2 cellular contexts compared by ENCODE assay signal in genomic region chr6:35797837-35798526, GRCh38.
TF ChIP-seq lines count a peak whose summit lies in the region.

No MANE protein-coding gene starts in this region.

TF ChIP-seq in K562, 482 proteins besides CTCF, POLR2A, EP300 and RAD21 (continues in another document):
- no peak for TF ChIP-seq KDM2B (CRISPR knock-in tag; IDR thresholded peaks at IDR 0.05)
- TF ChIP-seq ZNF146 (CRISPR knock-in tag; IDR thresholded peaks at IDR 0.05; ENCODE audit: unreplicated experiment) = no peak
- TF ChIP-seq ZNF143 (CRISPR knock-in tag; IDR thresholded peaks at IDR 0.05) = 0 out of 2 replicates have a peak, but pooled peaks have one; percentile 18
- no peak for TF ChIP-seq RBFOX2 (IDR thresholded peaks at IDR 0.05; ENCODE audit: low read depth, low read length)
- no peak for TF ChIP-seq CHCHD3 (CRISPR knock-in tag; IDR thresholded peaks at IDR 0.05)
- TF ChIP-seq NR1H2 (CRISPR knock-in tag; IDR thresholded peaks at IDR 0.05) = no peak
- TF ChIP-seq MAX (CRISPR knock-in tag; IDR thresholded peaks at IDR 0.05) = peak; percentile 21; the same call in 1 of the 2 replicates
- no peak for TF ChIP-seq JUNB (CRISPR knock-in tag; conservative IDR thresholded peaks at IDR 0.05)
- TF ChIP-seq HMGXB4 (CRISPR knock-in tag; IDR thresholded peaks at IDR 0.05) = no peak
- no peak for TF ChIP-seq MXI1 (IDR thresholded peaks at IDR 0.05; ENCODE audit: low read depth, low read length)
- no peak for TF ChIP-seq ZNF175 (CRISPR knock-in tag; IDR thresholded peaks at IDR 0.05; ENCODE audit: low read depth)
- peak; percentile 37; the same call in 1 of the 2 replicates for TF ChIP-seq USF1 (CRISPR knock-in tag; IDR thresholded peaks at IDR 0.05)
- TF ChIP-seq NR4A1 (CRISPR knock-in tag; IDR thresholded peaks at IDR 0.05) = no peak
- no peak for TF ChIP-seq NR4A1 (tag; IDR thresholded peaks at IDR 0.05)
- no peak for TF ChIP-seq GABPA (tag; conservative IDR thresholded peaks at IDR 0.05; ENCODE audit: low read depth)
- no peak for TF ChIP-seq TCF7 (IDR thresholded peaks at IDR 0.05; ENCODE audit: borderline replicate concordance)
- no peak for TF ChIP-seq TCF15 (CRISPR knock-in tag; IDR thresholded peaks at IDR 0.05)
- TF ChIP-seq ZBTB7A (IDR thresholded peaks at IDR 0.05; ENCODE audit: borderline replicate concordance, control insufficient read depth, low read depth, low read length) = peak; percentile 4; the same call in 1 of the 2 replicates
- TF ChIP-seq CCAR2 (IDR thresholded peaks at IDR 0.05; ENCODE audit: low read depth, low read length) = no peak
- TF ChIP-seq NFIC (IDR thresholded peaks at IDR 0.05) = no peak
- TF ChIP-seq KAT8 (IDR thresholded peaks at IDR 0.05; ENCODE audit: low read depth) = no peak
- no peak for TF ChIP-seq HEY1 (CRISPR knock-in tag; IDR thresholded peaks at IDR 0.05; ENCODE audit: borderline replicate concordance)
- TF ChIP-seq CGGBP1 (CRISPR knock-in tag; IDR thresholded peaks at IDR 0.05) = no peak
- TF ChIP-seq RERE (CRISPR knock-in tag; IDR thresholded peaks at IDR 0.05; ENCODE audit: borderline replicate concordance) = 0 out of 2 replicates have a peak, but pooled peaks have one; percentile 62
- no peak for TF ChIP-seq KDM5B (IDR thresholded peaks at IDR 0.05; ENCODE audit: insufficient replicate concordance, low read depth, low read length)
- 0 out of 2 replicates have a peak, but pooled peaks have one; percentile 41 for TF ChIP-seq TGIF2 (CRISPR knock-in tag; IDR thresholded peaks at IDR 0.05)

TF ChIP-seq in HepG2, 621 proteins besides CTCF, POLR2A, EP300 and RAD21:
- TF ChIP-seq ZNF101 (CRISPR knock-in tag; IDR thresholded peaks at IDR 0.05; ENCODE audit: borderline replicate concordance, low read depth) = no peak
- no peak for TF ChIP-seq BRD4 (CRISPR knock-in tag; IDR thresholded peaks at IDR 0.05)
- TF ChIP-seq SP1 (IDR thresholded peaks at IDR 0.05) = no peak
- TF ChIP-seq SP1 (CRISPR knock-in tag; IDR thresholded peaks at IDR 0.05) = no peak
- TF ChIP-seq ZNF431 (CRISPR knock-in tag; IDR thresholded peaks at IDR 0.05; ENCODE audit: borderline replicate concordance, low read depth) = no peak
- TF ChIP-seq TRIM24 (CRISPR knock-in tag; IDR thresholded peaks at IDR 0.05) = no peak
- TF ChIP-seq ZNF407 (CRISPR knock-in tag; IDR thresholded peaks at IDR 0.05; ENCODE audit: not compliant biosample characterization) = no peak
- TF ChIP-seq ZFP91 (CRISPR knock-in tag; IDR thresholded peaks at IDR 0.05; ENCODE audit: borderline replicate concordance) = 0 out of 2 replicates have a peak, but pooled peaks have one; percentile 26
- TF ChIP-seq ZFX (CRISPR knock-in tag; IDR thresholded peaks at IDR 0.05; ENCODE audit: low read depth) = peak; percentile 12; the same call in 1 of the 2 replicates
- no peak for TF ChIP-seq GATAD2A (CRISPR knock-in tag; IDR thresholded peaks at IDR 0.05)
- TF ChIP-seq HNRNPH1 (optimal IDR thresholded peaks at IDR 0.05; ENCODE audit: low read depth, low read length) = no peak
- TF ChIP-seq ZFY (CRISPR knock-in tag; IDR thresholded peaks at IDR 0.05) = no peak
- no peak for TF ChIP-seq HIVEP1 (CRISPR knock-in tag; IDR thresholded peaks at IDR 0.05)
- no peak for TF ChIP-seq MXD3 (CRISPR knock-in tag; IDR thresholded peaks at IDR 0.05)
- no peak for TF ChIP-seq IRF9 (CRISPR knock-in tag; IDR thresholded peaks at IDR 0.05; ENCODE audit: borderline replicate concordance)
TF ChIP-seq in HepG2: peak in this region for 2.
